16 cellular contexts compared by ENCODE assay signal in the genomic region with DNA sequence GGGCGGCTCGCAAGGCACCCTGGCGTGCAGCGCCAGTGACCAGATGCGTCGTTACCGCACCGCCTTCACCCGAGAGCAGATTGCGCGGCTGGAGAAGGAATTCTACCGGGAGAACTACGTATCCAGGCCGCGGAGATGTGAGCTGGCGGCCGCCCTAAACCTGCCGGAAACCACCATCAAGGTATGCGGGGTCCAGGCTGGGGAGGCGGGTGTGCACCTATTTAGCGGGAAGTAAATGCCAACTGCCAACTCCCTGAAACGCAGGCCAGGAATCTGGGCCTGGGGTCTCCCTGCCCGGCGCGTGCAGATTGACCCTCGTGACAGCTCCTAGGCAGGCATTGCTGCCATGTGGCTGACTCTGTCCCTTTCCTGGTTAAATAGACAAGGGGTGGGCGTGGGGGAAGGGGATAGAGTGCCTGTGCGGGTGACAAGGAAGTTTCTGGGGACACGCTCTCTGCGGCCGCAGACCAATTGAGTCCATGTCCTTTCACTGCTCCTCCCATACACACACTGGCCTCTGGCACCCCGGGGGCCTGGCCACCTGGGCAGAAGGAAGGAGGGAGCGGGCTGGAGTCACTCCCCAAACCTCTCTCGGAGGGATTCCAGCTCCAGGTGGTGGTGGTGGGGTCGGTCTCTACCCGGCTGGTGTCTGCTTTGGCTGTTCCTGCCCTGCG. TPM values are rescaled to one million over a fixed set of nuclear protein-coding genes. Genes with fewer than 3 reads are reported as not detected.
A peak's percentile ranks its signal among the peaks of the same experiment; 100 is the strongest.
DNase-seq lines count a peak whose midpoint lies in the region; ATAC-seq and TF ChIP-seq lines count a peak whose summit lies in the region.
"Had no signal": no experiment of that assay in that cellular context is flagged by ENCODE, and none has a peak within 500 bp of the region (broad histone marks: within the 10 kb centered on the region; RNA-seq: fewer than 3 reads in every experiment).

No MANE protein-coding gene starts in this region.

- no peak for TF ChIP-seq EP300 in suprapubic skin (IDR thresholded peaks at IDR 0.05)

- no peak for TF ChIP-seq CTCF in activated CD8-positive, alpha-beta T cell treated with anti-CD3 and anti-CD28 coated beads for 36 hours (IDR thresholded peaks at IDR 0.05)
- no peak for TF ChIP-seq CTCF in suprapubic skin (IDR thresholded peaks at IDR 0.05)

- H3K27ac ChIP-seq in ectodermal cell (ENCODE audit: insufficient read depth, low read depth, low read length, poor library complexity, severe bottlenecking) (no peak overlapping the region), suprapubic skin (no peak overlapping the region), SJCRH30 (no peak overlapping the region)
- H3K27ac ChIP-seq: cardiac muscle cell had no signal

- H3K4me1 Mint-ChIP-seq in activated CD8-positive, alpha-beta T cell treated with anti-CD3 and anti-CD28 coated beads, Interleukin-2, amount 10 ng/mL, durations not matched to agents 7 days and 5 days (ENCODE audit: low read depth): peaks cover 7% of the 10 kb centered on the region
- H3K4me1 Mint-ChIP-seq in activated CD8-positive, alpha-beta T cell treated with anti-CD3 and anti-CD28 coated beads for 36 hours (ENCODE audit: low read depth): peaks cover 14% of the 10 kb centered on the region
- H3K4me1 Mint-ChIP-seq in T-helper 2 cell treated with Interferon-gamma antibody and Interleukin-4, amounts not matched to agents 5 μg/mL and 100 μg/mL, for 36 hours (ENCODE audit: low read depth): no peaks in the 10 kb centered on the region

- intact Hi-C loops in activated CD8-positive, alpha-beta T cell treated with anti-CD3 and anti-CD28 coated beads for 36 hours (cut with micrococcal nuclease): no loop called here

- H3K9ac ChIP-seq in mucosa of stomach (ENCODE audit: low read length): no peak overlapping the region

- no peak for TF ChIP-seq POLR2A in suprapubic skin (IDR thresholded peaks at IDR 0.05)

- ATAC-seq in activated CD8-positive, alpha-beta T cell treated with anti-CD3 and anti-CD28 coated beads, Interleukin-2, amount 10 ng/mL, durations not matched to agents 7 days and 5 days: no peak
- ATAC-seq in activated CD8-positive, alpha-beta T cell treated with anti-CD3 and anti-CD28 coated beads for 36 hours: no peak
- ATAC-seq in HG03571 (IDR thresholded peaks at IDR 0.05; ENCODE audit: unreplicated experiment): no peak
- ATAC-seq: sciatic nerve had no signal

- WGBS in ectodermal cell, 2 experiments: 2 to 3% methylated on average over 36 to 37 of the region's 37 CpGs
- 13% methylated on average over 33 of the region's 37 CpGs for WGBS in suprapubic skin

- no peak overlapping the region for H3K27ac Mint-ChIP-seq in activated CD8-positive, alpha-beta T cell treated with anti-CD3 and anti-CD28 coated beads, Interleukin-2, amount 10 ng/mL, durations not matched to agents 7 days and 5 days
- no peak overlapping the region for H3K27ac Mint-ChIP-seq in activated CD8-positive, alpha-beta T cell treated with anti-CD3 and anti-CD28 coated beads for 36 hours
- H3K27ac Mint-ChIP-seq in T-helper 2 cell treated with Interferon-gamma antibody and Interleukin-4, amounts not matched to agents 5 μg/mL and 100 μg/mL, for 36 hours: no peak overlapping the region

- peaks cover 44% of the 10 kb centered on the region for H3K4me1 ChIP-seq in ectodermal cell (ENCODE audit: control insufficient read depth, insufficient read depth, low read length)
- peaks cover 37% of the 10 kb centered on the region for H3K4me1 ChIP-seq in mucosa of stomach (ENCODE audit: control insufficient read depth, insufficient read depth, low read length)
- H3K4me1 ChIP-seq in suprapubic skin: peaks cover 38% of the 10 kb centered on the region
- no peaks in the 10 kb centered on the region for H3K4me1 ChIP-seq in SJCRH30

- peaks cover 100% of the 10 kb centered on the region for H3K27me3 ChIP-seq in ectodermal cell (ENCODE audit: control insufficient read depth, insufficient read depth, low read length, poor library complexity, severe bottlenecking)
- H3K27me3 ChIP-seq in mucosa of stomach (ENCODE audit: control insufficient read depth, insufficient read depth, low read length): peaks cover 100% of the 10 kb centered on the region
- H3K27me3 ChIP-seq in suprapubic skin: peaks cover 100% of the 10 kb centered on the region
- no peaks in the 10 kb centered on the region; the same call in 1 of the 2 replicates for H3K27me3 ChIP-seq in SJCRH30

- no peaks in the 10 kb centered on the region for H3K9me3 Mint-ChIP-seq in activated CD8-positive, alpha-beta T cell treated with anti-CD3 and anti-CD28 coated beads, Interleukin-2, amount 10 ng/mL, durations not matched to agents 7 days and 5 days (ENCODE audit: insufficient read depth)
- no peaks in the 10 kb centered on the region for H3K9me3 Mint-ChIP-seq in activated CD8-positive, alpha-beta T cell treated with anti-CD3 and anti-CD28 coated beads for 36 hours
- H3K9me3 Mint-ChIP-seq in T-helper 2 cell treated with Interferon-gamma antibody and Interleukin-4, amounts not matched to agents 5 μg/mL and 100 μg/mL, for 36 hours: no peaks in the 10 kb centered on the region

- CTCF ChIA-PET in activated CD8-positive, alpha-beta T cell treated with anti-CD3 and anti-CD28 coated beads, Interleukin-2, amount 10 ng/mL, durations not matched to agents 7 days and 5 days (lab: Charles Lee): no interaction called here
- CTCF ChIA-PET in activated CD8-positive, alpha-beta T cell treated with anti-CD3 and anti-CD28 coated beads for 36 hours (lab: Charles Lee): no interaction called here

- peaks cover 5% of the 10 kb centered on the region for H3K36me3 Mint-ChIP-seq in activated CD8-positive, alpha-beta T cell treated with anti-CD3 and anti-CD28 coated beads, Interleukin-2, amount 10 ng/mL, durations not matched to agents 7 days and 5 days (ENCODE audit: low read depth)
- H3K36me3 Mint-ChIP-seq in activated CD8-positive, alpha-beta T cell treated with anti-CD3 and anti-CD28 coated beads for 36 hours (ENCODE audit: low read depth): no peaks in the 10 kb centered on the region
- no peaks in the 10 kb centered on the region for H3K36me3 Mint-ChIP-seq in T-helper 2 cell treated with Interferon-gamma antibody and Interleukin-4, amounts not matched to agents 5 μg/mL and 100 μg/mL, for 36 hours (ENCODE audit: low read depth)

- peak overlapping the region; percentile 12 for H3K4me3 ChIP-seq in ectodermal cell (ENCODE audit: insufficient read depth, low read depth, low read length)
- peak overlapping the region; percentile 3 for H3K4me3 ChIP-seq in mucosa of stomach (ENCODE audit: low read length)
- H3K4me3 ChIP-seq in suprapubic skin: peak overlapping the region; percentile 36
- no peak overlapping the region for H3K4me3 ChIP-seq in SJCRH30

- no peak for DNase-seq in activated CD8-positive, alpha-beta T cell treated with anti-CD3 and anti-CD28 coated beads, Interleukin-2, amount 10 ng/mL, durations not matched to agents 7 days and 5 days
- no peak for DNase-seq in activated CD8-positive, alpha-beta T cell treated with anti-CD3 and anti-CD28 coated beads for 36 hours
- DNase-seq in suprapubic skin (ENCODE audit: low spot score in 2 of 2) (no peak), SJCRH30 (no peak)
- DNase-seq in T-helper 2 cell treated with Interferon-gamma antibody and Interleukin-4, amounts not matched to agents 5 μg/mL and 100 μg/mL, for 36 hours (ENCODE audit: low spot score): no peak
- DNase-seq: activated CD4-positive, alpha-beta T cell treated with anti-CD3 and anti-CD28 coated beads, Interleukin-2, amount 50 U/mL, for 48 hours; hypothalamus; NCI-H1436; substantia nigra had no signal

- H3K4me3 Mint-ChIP-seq in activated CD8-positive, alpha-beta T cell treated with anti-CD3 and anti-CD28 coated beads, Interleukin-2, amount 10 ng/mL, durations not matched to agents 7 days and 5 days: peak overlapping the region; percentile 22
- no peak overlapping the region for H3K4me3 Mint-ChIP-seq in activated CD8-positive, alpha-beta T cell treated with anti-CD3 and anti-CD28 coated beads for 36 hours
- no peak overlapping the region for H3K4me3 Mint-ChIP-seq in T-helper 2 cell treated with Interferon-gamma antibody and Interleukin-4, amounts not matched to agents 5 μg/mL and 100 μg/mL, for 36 hours

- H3K36me3 ChIP-seq in ectodermal cell (ENCODE audit: control insufficient read depth, insufficient read depth, low read length) (no peaks in the 10 kb centered on the region), mucosa of stomach (ENCODE audit: control insufficient read depth, insufficient read depth, low read length) (no peaks in the 10 kb centered on the region), suprapubic skin (no peaks in the 10 kb centered on the region), SJCRH30 (no peaks in the 10 kb centered on the region)
- H3K36me3 ChIP-seq: cardiac muscle cell had no signal

- POLR2A ChIA-PET in activated CD8-positive, alpha-beta T cell treated with anti-CD3 and anti-CD28 coated beads, Interleukin-2, amount 10 ng/mL, durations not matched to agents 7 days and 5 days (lab: Charles Lee): no interaction called here
- POLR2A ChIA-PET in activated CD8-positive, alpha-beta T cell treated with anti-CD3 and anti-CD28 coated beads for 36 hours (lab: Charles Lee): no interaction called here

- H3K9me3 ChIP-seq in ectodermal cell (ENCODE audit: control insufficient read depth, low read length) (no peaks in the 10 kb centered on the region), mucosa of stomach (ENCODE audit: control insufficient read depth, low read length) (peaks cover 3% of the 10 kb centered on the region), suprapubic skin (no peaks in the 10 kb centered on the region), SJCRH30 (replicated peaks) (no peaks in the 10 kb centered on the region)

- peaks cover 90% of the 10 kb centered on the region for H3K27me3 Mint-ChIP-seq in activated CD8-positive, alpha-beta T cell treated with anti-CD3 and anti-CD28 coated beads, Interleukin-2, amount 10 ng/mL, durations not matched to agents 7 days and 5 days (ENCODE audit: low read depth)
- peaks cover 83% of the 10 kb centered on the region for H3K27me3 Mint-ChIP-seq in activated CD8-positive, alpha-beta T cell treated with anti-CD3 and anti-CD28 coated beads for 36 hours
- peaks cover 94% of the 10 kb centered on the region for H3K27me3 Mint-ChIP-seq in T-helper 2 cell treated with Interferon-gamma antibody and Interleukin-4, amounts not matched to agents 5 μg/mL and 100 μg/mL, for 36 hours (ENCODE audit: low read depth)

RNA-seq across cellular contexts. Expression of a gene that starts 2.7 kb away (rescaled TPM):
- total RNA-seq in activated CD8-positive, alpha-beta T cell treated with anti-CD3 and anti-CD28 coated beads, Interleukin-2, amount 10 ng/mL, durations not matched to agents 7 days and 5 days: not detected
- total RNA-seq in activated CD8-positive, alpha-beta T cell treated with anti-CD3 and anti-CD28 coated beads for 36 hours: not detected
- polyA plus RNA-seq in ectodermal cell (2013, experiment 1 of 4): 0.30 TPM
- 0.41 TPM for polyA plus RNA-seq in ectodermal cell (2013, experiment 2 of 4)
- 0.21 TPM for polyA plus RNA-seq in ectodermal cell (2013, experiment 3 of 4)
- polyA plus RNA-seq in ectodermal cell (2013, experiment 4 of 4): 0.36 TPM
- not detected for total RNA-seq in suprapubic skin
- not detected in 2 replicates for total RNA-seq in SJCRH30 (2014; rRNA removed; shearing (Covaris generic))
- total RNA-seq: cardiac muscle cell, epithelial cell of proximal tubule, RPMI7951, sciatic nerve had no signal
- polyA plus RNA-seq: cardiac muscle cell had no signal

RNA-seq across cellular contexts. Expression of a gene that starts 45.4 kb away (rescaled TPM):
- total RNA-seq in activated CD8-positive, alpha-beta T cell treated with anti-CD3 and anti-CD28 coated beads, Interleukin-2, amount 10 ng/mL, durations not matched to agents 7 days and 5 days: not detected
- not detected for total RNA-seq in activated CD8-positive, alpha-beta T cell treated with anti-CD3 and anti-CD28 coated beads for 36 hours
- not detected for polyA plus RNA-seq in ectodermal cell (2013, experiment 1 of 4)
- polyA plus RNA-seq in ectodermal cell (2013, experiment 2 of 4): not detected
- polyA plus RNA-seq in ectodermal cell (2013, experiment 3 of 4): not detected
- polyA plus RNA-seq in ectodermal cell (2013, experiment 4 of 4): not detected
- total RNA-seq in suprapubic skin: under 1 TPM in 1 of 4 donors, not detected in 3; 0.17 TPM
- total RNA-seq in SJCRH30 (2014; rRNA removed; shearing (Covaris generic)): 1.6 and 1.7 TPM in 2 replicates
- total RNA-seq: cardiac muscle cell, epithelial cell of proximal tubule had no signal
- polyA plus RNA-seq: cardiac muscle cell had no signal
